ENCODE assay signal across 34 cellular contexts in genomic region chr17:51560398-51560797, GRCh38.
"Had no signal": no experiment of that assay in that cellular context is flagged by ENCODE, and none has a peak within 500 bp of the region (broad histone marks: within the 10 kb centered on the region; RNA-seq: fewer than 3 reads in every experiment).

No MANE protein-coding gene starts in this region.

- FAIRE-seq: astrocyte, bronchial epithelial cell had no signal

- H3K27me3 ChIP-seq: ascending aorta, body of pancreas, brain microvascular endothelial cell, breast epithelium, cardiac muscle cell had no signal

- H3K9me3 ChIP-seq: adrenal gland, ascending aorta, body of pancreas, breast epithelium had no signal

- H3K27ac ChIP-seq: adrenal gland, ascending aorta, body of pancreas, brain microvascular endothelial cell, breast epithelium, cardiac muscle cell had no signal

- ATAC-seq: activated naive CD4-positive, alpha-beta T cell treated with anti-CD3 and anti-CD28 coated beads, Interleukin-2, amount 50 U/mL, for 72 hours; activated naive CD8-positive, alpha-beta T cell treated with anti-CD3 and anti-CD28 coated beads, Interleukin-2, amount 50 U/mL, for 24 hours; activated T-cell treated with anti-CD3 and anti-CD28 coated beads, Interleukin-2, amount 50 U/mL, for 4 hours; activated T-cell treated with anti-CD3 and anti-CD28 coated beads, Interleukin-2, amount 50 U/mL, for 72 hours; activated T-helper 17 cell treated with anti-CD3 and anti-CD28 coated beads, Interleukin-2, amount 50 U/mL, for 72 hours; body of pancreas had no signal

- H3K4me1 ChIP-seq: adrenal gland, ascending aorta, body of pancreas, breast epithelium had no signal

- H3K4me3 ChIP-seq: adrenal gland, ascending aorta, body of pancreas, breast epithelium, cardiac muscle cell had no signal

- DNase-seq: activated effector memory CD4-positive, alpha-beta T cell treated with anti-CD3 and anti-CD28 coated beads, Interleukin-2, amount 50 U/mL, for 16 hours; activated effector memory CD4-positive, alpha-beta T cell treated with Interleukin-2 at 50 U/mL for 16 hours; activated gamma-delta T cell; activated gamma-delta T cell treated with Interleukin-2 at 50 U/mL for 16 hours; activated naive CD4-positive, alpha-beta T cell; activated naive CD4-positive, alpha-beta T cell treated with anti-CD3 and anti-CD28 coated beads for 36 hours; activated naive CD4-positive, alpha-beta T cell treated with anti-CD3 and anti-CD28 coated beads, Interleukin-2, amount 10 ng/mL, durations not matched to agents 7 days and 5 days; activated naive CD4-positive, alpha-beta T cell treated with anti-CD3 and anti-CD28 coated beads, Interleukin-2, amount 50 U/mL, for 16 hours; activated naive CD4-positive, alpha-beta T cell treated with Interleukin-2 at 50 U/mL for 16 hours; activated naive CD8-positive, alpha-beta T cell treated with anti-CD3 and anti-CD28 coated beads for 36 hours; activated naive CD8-positive, alpha-beta T cell treated with anti-CD3 and anti-CD28 coated beads, Interleukin-2, amount 10 ng/mL, durations not matched to agents 7 days and 5 days; activated naive CD8-positive, alpha-beta T cell treated with anti-CD3 and anti-CD28 coated beads, Interleukin-2, amount 50 U/mL, for 24 hours; activated T-cell treated with anti-CD3 and anti-CD28 coated beads, Interleukin-2, amount 50 U/mL, for 1 hour; activated T-cell treated with anti-CD3 and anti-CD28 coated beads, Interleukin-2, amount 50 U/mL, for 24 hours; activated T-cell treated with anti-CD3 and anti-CD28 coated beads, Interleukin-2, amount 50 U/mL, for 4 hours; activated T-cell treated with anti-CD3 and anti-CD28 coated beads, Interleukin-2, amount 50 U/mL, for 48 hours; activated T-cell treated with anti-CD3 and anti-CD28 coated beads, Interleukin-2, amount 50 U/mL, for 72 hours; adrenal gland; amniotic stem cell; amygdala; anterior cingulate cortex; aorta; body of pancreas; brain microvascular endothelial cell; caudate nucleus; central memory CD4-positive, alpha-beta T cell; cerebellar nuclear complex had no signal

- H3K36me3 ChIP-seq: adrenal gland, ascending aorta, brain microvascular endothelial cell, breast epithelium, cardiac muscle cell had no signal
